23 cellular contexts compared by ENCODE assay signal in the genomic region with DNA sequence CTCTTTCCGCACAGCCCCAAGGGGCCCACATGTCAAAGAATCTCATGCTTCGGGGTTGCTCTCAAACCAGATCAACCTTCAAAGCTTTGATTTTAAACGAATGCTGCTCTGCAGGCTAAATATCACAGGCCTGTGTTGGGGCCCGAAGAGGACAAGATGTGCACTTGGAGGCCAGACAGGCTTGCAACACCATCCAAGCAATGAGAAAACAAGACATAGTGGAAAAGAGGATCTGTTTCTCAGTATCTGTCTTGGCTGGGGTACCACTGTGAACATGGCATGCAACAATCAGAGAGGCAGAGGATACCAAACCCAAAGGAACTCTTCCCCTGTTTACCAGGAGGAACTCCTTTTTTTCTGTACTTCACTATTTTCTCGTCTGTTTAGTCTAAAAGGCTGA.
"Had no signal": no experiment of that assay in that cellular context is flagged by ENCODE, and none has a peak within 500 bp of the region (broad histone marks: within the 10 kb centered on the region; RNA-seq: fewer than 3 reads in every experiment).

No MANE protein-coding gene starts in this region.

- H2AFZ ChIP-seq: parathyroid adenoma had no signal

- H3K9ac ChIP-seq: parathyroid adenoma had no signal

- H3K4me3 ChIP-seq: right lobe of liver, stomach, transverse colon, vagina had no signal

- H3K4me1 Mint-ChIP-seq: memory B cell; stimulated activated memory B cell treated with anti-CD40 and anti-IgM and Interleukin-4, amounts not matched to agents 10 μg/mL and 1 μg/mL and 100 μg/mL, for 72 hours had no signal

- H3K27ac Mint-ChIP-seq: activated naive CD8-positive, alpha-beta T cell; activated T-helper 2 cell treated with anti-CD3 and anti-CD28 coated beads, Interferon-gamma antibody, Interleukin-2, Interleukin-4, amounts not matched to agents 10 μg/mL and 5 μg/mL and 100 μg/mL, durations not matched to agents 14 hours and 24 hours and 36 hours; endodermal cell; memory B cell; stimulated activated memory B cell treated with anti-CD40 and anti-IgM and Interleukin-4, amounts not matched to agents 10 μg/mL and 1 μg/mL and 100 μg/mL, for 72 hours had no signal

- ATAC-seq: activated T-cell treated with anti-CD3 and anti-CD28 coated beads, Interleukin-2, amount 50 U/mL, for 4 hours; right lobe of liver; stimulated activated memory B cell treated with anti-CD40 and anti-IgM and Interleukin-4, amounts not matched to agents 10 μg/mL and 1 μg/mL and 100 μg/mL, for 72 hours had no signal

- H3K36me3 ChIP-seq: right lobe of liver, stomach, transverse colon, vagina had no signal

- H3K36me3 Mint-ChIP-seq: activated naive CD8-positive, alpha-beta T cell; memory B cell; stimulated activated memory B cell treated with anti-CD40 and anti-IgM and Interleukin-4, amounts not matched to agents 10 μg/mL and 1 μg/mL and 100 μg/mL, for 72 hours had no signal

- H3K9me3 Mint-ChIP-seq: activated T-cell treated with anti-CD3 and anti-CD28 coated beads, Interleukin-2, amount 50 U/mL, for 4 hours; activated T-helper 2 cell treated with anti-CD3 and anti-CD28 coated beads, Interferon-gamma antibody, Interleukin-2, Interleukin-4, amounts not matched to agents 10 μg/mL and 5 μg/mL and 100 μg/mL, durations not matched to agents 14 hours and 24 hours and 36 hours; endodermal cell; memory B cell; stimulated activated memory B cell treated with anti-CD40 and anti-IgM and Interleukin-4, amounts not matched to agents 10 μg/mL and 1 μg/mL and 100 μg/mL, for 72 hours had no signal

- DNase-seq: activated CD4-positive, alpha-beta T cell treated with anti-CD3 and anti-CD28 coated beads for 1 hour; activated CD4-positive, alpha-beta T cell treated with anti-CD3 and anti-CD28 coated beads, Interleukin-2, amount 50 U/mL, for 4 hours; activated CD8-positive, alpha-beta memory T cell treated with anti-CD3 and anti-CD28 coated beads, Interleukin-2, amount 50 U/mL, for 48 hours; activated naive CD4-positive, alpha-beta T cell; activated T-cell treated with anti-CD3 and anti-CD28 coated beads, Interleukin-2, amount 50 U/mL, for 4 hours; amniotic stem cell; cortex of kidney; endodermal cell; foreskin keratinocyte; hypothalamus; nucleus accumbens; right lobe of liver; small intestine; stomach; T-helper 1 cell; T-helper 9 cell; transverse colon had no signal

- H3K27me3 ChIP-seq: foreskin keratinocyte, right lobe of liver, stomach, transverse colon, vagina had no signal

- H3K9me3 ChIP-seq: right lobe of liver, stomach, transverse colon, vagina had no signal

- H3K27ac ChIP-seq: parathyroid adenoma, right lobe of liver, vagina had no signal

- H3K4me3 Mint-ChIP-seq: activated naive CD8-positive, alpha-beta T cell; activated T-cell treated with anti-CD3 and anti-CD28 coated beads, Interleukin-2, amount 50 U/mL, for 4 hours; endodermal cell; memory B cell; stimulated activated memory B cell treated with anti-CD40 and anti-IgM and Interleukin-4, amounts not matched to agents 10 μg/mL and 1 μg/mL and 100 μg/mL, for 72 hours had no signal

- H3K4me1 ChIP-seq: right lobe of liver had no signal
